1 cellular context compared by ENCODE assay signal in genomic region chr19:12757544-12758274, GRCh38.
TF ChIP-seq lines count a peak whose summit lies in the region.

No MANE protein-coding gene starts in this region.

TF ChIP-seq in HepG2, 621 proteins besides CTCF, POLR2A, EP300 and RAD21 (continued from another document and continues in another):
- TF ChIP-seq ZNF597 (CRISPR knock-in tag; IDR thresholded peaks at IDR 0.05) (no peak), SP2 (CRISPR knock-in tag; IDR thresholded peaks at IDR 0.05) (no peak), SMAD1 (CRISPR knock-in tag; IDR thresholded peaks at IDR 0.05; ENCODE audit: borderline replicate concordance, low read depth) (no peak), ZNF543 (CRISPR knock-in tag; IDR thresholded peaks at IDR 0.05) (no peak), SMYD3 (CRISPR knock-in tag; IDR thresholded peaks at IDR 0.05) (no peak), ZBTB46 (CRISPR knock-in tag; IDR thresholded peaks at IDR 0.05; ENCODE audit: borderline replicate concordance) (no peak), RBM39 (IDR thresholded peaks at IDR 0.05; ENCODE audit: low read depth, low read length, poor library complexity, severe bottlenecking) (peak; percentile 25), TFAP4 (IDR thresholded peaks at IDR 0.05; ENCODE audit: borderline replicate concordance, low read depth) (peak; percentile 63; the same call in 1 of the 2 replicates), SRSF4 (IDR thresholded peaks at IDR 0.05; ENCODE audit: low read depth, low read length, poor library complexity, severe bottlenecking) (no peak), HBP1 (CRISPR knock-in tag; IDR thresholded peaks at IDR 0.05; ENCODE audit: low read depth) (no peak), ZNF614 (CRISPR knock-in tag; IDR thresholded peaks at IDR 0.05; ENCODE audit: borderline replicate concordance) (peak; percentile 73; the same call in 1 of the 2 replicates), CBX5 (CRISPR knock-in tag; IDR thresholded peaks at IDR 0.05; ENCODE audit: borderline replicate concordance) (peak; percentile 30; the same call in 1 of the 2 replicates), ZNF749 (CRISPR knock-in tag; IDR thresholded peaks at IDR 0.05; ENCODE audit: borderline replicate concordance) (no peak), NFE2 (CRISPR knock-in tag; IDR thresholded peaks at IDR 0.05) (no peak), AKAP8 (CRISPR knock-in tag; IDR thresholded peaks at IDR 0.05) (peak; percentile 68), ATAD3A (CRISPR knock-in tag; IDR thresholded peaks at IDR 0.05) (no peak), ZNF891 (CRISPR knock-in tag; IDR thresholded peaks at IDR 0.05) (no peak), ZNF761 (CRISPR knock-in tag; conservative IDR thresholded peaks at IDR 0.05) (no peak), ZNF615 (CRISPR knock-in tag; IDR thresholded peaks at IDR 0.05; ENCODE audit: borderline replicate concordance) (no peak), ZFP36L1 (CRISPR knock-in tag; IDR thresholded peaks at IDR 0.05) (no peak), ZNF235 (CRISPR knock-in tag; IDR thresholded peaks at IDR 0.05; ENCODE audit: borderline replicate concordance) (0 out of 2 replicates have a peak, but pooled peaks have one; percentile 46), EZH2 (conservative IDR thresholded peaks at IDR 0.05; ENCODE audit: low read depth, low read length) (no peak), ZNF776 (CRISPR knock-in tag; IDR thresholded peaks at IDR 0.05) (no peak), ZNF225 (CRISPR knock-in tag; IDR thresholded peaks at IDR 0.05) (no peak), BRD4 (CRISPR knock-in tag; IDR thresholded peaks at IDR 0.05) (no peak), ZNF780A (CRISPR knock-in tag; IDR thresholded peaks at IDR 0.05) (no peak), ZNF589 (CRISPR knock-in tag; conservative IDR thresholded peaks at IDR 0.05) (no peak), TMF1 (CRISPR knock-in tag; IDR thresholded peaks at IDR 0.05; ENCODE audit: low read depth) (no peak), PITX1 (CRISPR knock-in tag; IDR thresholded peaks at IDR 0.05) (no peak), ZNF230 (CRISPR knock-in tag; IDR thresholded peaks at IDR 0.05) (peak; percentile 58; the same call in 1 of the 2 replicates), MTF2 (CRISPR knock-in tag; IDR thresholded peaks at IDR 0.05; ENCODE audit: borderline replicate concordance) (no peak), ZBED4 (CRISPR knock-in tag; IDR thresholded peaks at IDR 0.05; ENCODE audit: borderline replicate concordance) (peak; percentile 81), ZHX1 (CRISPR knock-in tag; IDR thresholded peaks at IDR 0.05; ENCODE audit: low read depth) (no peak), ZNF496 (CRISPR knock-in tag; IDR thresholded peaks at IDR 0.05; ENCODE audit: insufficient replicate concordance) (no peak), NFYB (CRISPR knock-in tag; IDR thresholded peaks at IDR 0.05) (no peak), MATR3 (CRISPR knock-in tag; IDR thresholded peaks at IDR 0.05) (no peak)
- TF ChIP-seq, protein P1, sequence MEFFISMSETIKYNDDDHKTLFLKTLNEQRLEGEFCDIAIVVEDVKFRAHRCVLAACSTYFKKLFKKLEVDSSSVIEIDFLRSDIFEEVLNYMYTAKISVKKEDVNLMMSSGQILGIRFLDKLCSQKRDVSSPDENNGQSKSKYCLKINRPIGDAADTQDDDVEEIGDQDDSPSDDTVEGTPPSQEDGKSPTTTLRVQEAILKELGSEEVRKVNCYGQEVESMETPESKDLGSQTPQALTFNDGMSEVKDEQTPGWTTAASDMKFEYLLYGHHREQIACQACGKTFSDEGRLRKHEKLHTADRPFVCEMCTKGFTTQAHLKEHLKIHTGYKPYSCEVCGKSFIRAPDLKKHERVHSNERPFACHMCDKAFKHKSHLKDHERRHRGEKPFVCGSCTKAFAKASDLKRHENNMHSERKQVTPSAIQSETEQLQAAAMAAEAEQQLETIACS (CRISPR knock-in tag; IDR thresholded peaks at IDR 0.05), result peak; percentile 71; the same call in 1 of the 2 replicates
- TF ChIP-seq, protein P2, sequence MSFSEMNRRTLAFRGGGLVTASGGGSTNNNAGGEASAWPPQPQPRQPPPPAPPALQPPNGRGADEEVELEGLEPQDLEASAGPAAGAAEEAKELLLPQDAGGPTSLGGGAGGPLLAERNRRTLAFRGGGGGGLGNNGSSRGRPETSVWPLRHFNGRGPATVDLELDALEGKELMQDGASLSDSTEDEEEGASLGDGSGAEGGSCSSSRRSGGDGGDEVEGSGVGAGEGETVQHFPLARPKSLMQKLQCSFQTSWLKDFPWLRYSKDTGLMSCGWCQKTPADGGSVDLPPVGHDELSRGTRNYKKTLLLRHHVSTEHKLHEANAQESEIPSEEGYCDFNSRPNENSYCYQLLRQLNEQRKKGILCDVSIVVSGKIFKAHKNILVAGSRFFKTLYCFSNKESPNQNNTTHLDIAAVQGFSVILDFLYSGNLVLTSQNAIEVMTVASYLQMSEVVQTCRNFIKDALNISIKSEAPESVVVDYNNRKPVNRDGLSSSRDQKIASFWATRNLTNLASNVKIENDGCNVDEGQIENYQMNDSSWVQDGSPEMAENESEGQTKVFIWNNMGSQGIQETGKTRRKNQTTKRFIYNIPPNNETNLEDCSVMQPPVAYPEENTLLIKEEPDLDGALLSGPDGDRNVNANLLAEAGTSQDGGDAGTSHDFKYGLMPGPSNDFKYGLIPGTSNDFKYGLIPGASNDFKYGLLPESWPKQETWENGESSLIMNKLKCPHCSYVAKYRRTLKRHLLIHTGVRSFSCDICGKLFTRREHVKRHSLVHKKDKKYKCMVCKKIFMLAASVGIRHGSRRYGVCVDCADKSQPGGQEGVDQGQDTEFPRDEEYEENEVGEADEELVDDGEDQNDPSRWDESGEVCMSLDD (CRISPR knock-in tag; IDR thresholded peaks at IDR 0.05; ENCODE audit: borderline replicate concordance), result no peak
- TF ChIP-seq, protein P3, sequence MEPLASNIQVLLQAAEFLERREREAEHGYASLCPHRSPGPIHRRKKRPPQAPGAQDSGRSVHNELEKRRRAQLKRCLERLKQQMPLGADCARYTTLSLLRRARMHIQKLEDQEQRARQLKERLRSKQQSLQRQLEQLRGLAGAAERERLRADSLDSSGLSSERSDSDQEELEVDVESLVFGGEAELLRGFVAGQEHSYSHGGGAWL (CRISPR knock-in tag; IDR thresholded peaks at IDR 0.05), result 0 out of 2 replicates have a peak, but pooled peaks have one; percentile 26
- TF ChIP-seq, protein P4, sequence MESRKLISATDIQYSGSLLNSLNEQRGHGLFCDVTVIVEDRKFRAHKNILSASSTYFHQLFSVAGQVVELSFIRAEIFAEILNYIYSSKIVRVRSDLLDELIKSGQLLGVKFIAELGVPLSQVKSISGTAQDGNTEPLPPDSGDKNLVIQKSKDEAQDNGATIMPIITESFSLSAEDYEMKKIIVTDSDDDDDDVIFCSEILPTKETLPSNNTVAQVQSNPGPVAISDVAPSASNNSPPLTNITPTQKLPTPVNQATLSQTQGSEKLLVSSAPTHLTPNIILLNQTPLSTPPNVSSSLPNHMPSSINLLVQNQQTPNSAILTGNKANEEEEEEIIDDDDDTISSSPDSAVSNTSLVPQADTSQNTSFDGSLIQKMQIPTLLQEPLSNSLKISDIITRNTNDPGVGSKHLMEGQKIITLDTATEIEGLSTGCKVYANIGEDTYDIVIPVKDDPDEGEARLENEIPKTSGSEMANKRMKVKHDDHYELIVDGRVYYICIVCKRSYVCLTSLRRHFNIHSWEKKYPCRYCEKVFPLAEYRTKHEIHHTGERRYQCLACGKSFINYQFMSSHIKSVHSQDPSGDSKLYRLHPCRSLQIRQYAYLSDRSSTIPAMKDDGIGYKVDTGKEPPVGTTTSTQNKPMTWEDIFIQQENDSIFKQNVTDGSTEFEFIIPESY (CRISPR knock-in tag; IDR thresholded peaks at IDR 0.05), result peak; percentile 61
- TF ChIP-seq, protein P5, sequence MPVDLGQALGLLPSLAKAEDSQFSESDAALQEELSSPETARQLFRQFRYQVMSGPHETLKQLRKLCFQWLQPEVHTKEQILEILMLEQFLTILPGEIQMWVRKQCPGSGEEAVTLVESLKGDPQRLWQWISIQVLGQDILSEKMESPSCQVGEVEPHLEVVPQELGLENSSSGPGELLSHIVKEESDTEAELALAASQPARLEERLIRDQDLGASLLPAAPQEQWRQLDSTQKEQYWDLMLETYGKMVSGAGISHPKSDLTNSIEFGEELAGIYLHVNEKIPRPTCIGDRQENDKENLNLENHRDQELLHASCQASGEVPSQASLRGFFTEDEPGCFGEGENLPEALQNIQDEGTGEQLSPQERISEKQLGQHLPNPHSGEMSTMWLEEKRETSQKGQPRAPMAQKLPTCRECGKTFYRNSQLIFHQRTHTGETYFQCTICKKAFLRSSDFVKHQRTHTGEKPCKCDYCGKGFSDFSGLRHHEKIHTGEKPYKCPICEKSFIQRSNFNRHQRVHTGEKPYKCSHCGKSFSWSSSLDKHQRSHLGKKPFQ (CRISPR knock-in tag; IDR thresholded peaks at IDR 0.05; ENCODE audit: insufficient replicate concordance), result no peak
